Comparison of ENCODE assay signal across 8 cellular contexts in the genomic region with DNA sequence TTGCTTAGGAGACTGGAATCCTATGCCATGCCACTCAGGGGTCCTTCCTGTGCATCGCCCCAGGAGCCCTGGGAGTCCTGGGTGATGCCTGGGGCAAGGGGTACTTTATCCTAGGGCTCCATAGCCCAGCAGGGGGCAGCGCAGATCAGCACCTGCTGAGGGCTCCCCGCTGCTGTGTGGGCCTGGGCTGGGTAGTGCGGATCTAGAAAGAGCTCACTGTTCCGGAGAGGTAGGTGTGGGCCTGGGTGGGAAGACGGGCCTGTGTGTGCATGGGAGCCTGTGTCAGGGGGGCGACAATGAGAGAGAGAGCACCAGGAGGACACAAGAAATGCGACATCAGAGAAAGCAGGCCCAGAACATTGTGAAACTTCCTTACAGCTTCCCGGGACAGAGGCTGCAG. TPM values are rescaled to one million over a fixed set of nuclear protein-coding genes. Genes with fewer than 3 reads are reported as not detected.
DNase-seq lines count a peak whose midpoint lies in the region; ATAC-seq and TF ChIP-seq lines count a peak whose summit lies in the region.

No MANE protein-coding gene starts in this region.

- H3K79me2 ChIP-seq in OCI-LY1 (ENCODE audit: insufficient read depth, low read length) = no peaks in the 10 kb centered on the region

- no peaks in the 10 kb centered on the region for H4K20me1 ChIP-seq in OCI-LY1 (ENCODE audit: insufficient read depth, low read length)

- DNase-seq in NCI-H82 (lab: John Stamatoyannopoulos, UW) (peak; percentile 78), NCI-H82 treated with DMSO at 0.1 percent for 48 hours (lab: John Stamatoyannopoulos, UW; ENCODE audit: unreplicated experiment) (no peak), cardiac fibroblast (ENCODE audit: low read depth in 2 of 2) (peak; percentile 14 to 27), lower lobe of right lung (peak; percentile 65), superior temporal gyrus (ENCODE audit: extremely low spot score) (peak; percentile 66), NCI-H2029 (lab: John Stamatoyannopoulos, UW) (no peak), NCI-H2171 treated with DMSO at 0.1 percent for 48 hours (lab: John Stamatoyannopoulos, UW) (no peak)

- H3K9ac ChIP-seq in OCI-LY1 (ENCODE audit: low read length) = no peak overlapping the region

- H3K27ac ChIP-seq in OCI-LY1 (ENCODE audit: low read depth, low read length, poor library complexity, severe bottlenecking) = no peak overlapping the region
- no peak overlapping the region for H3K27ac ChIP-seq in lower lobe of right lung

- TF ChIP-seq CTCF in OCI-LY1 (IDR thresholded peaks at IDR 0.05; ENCODE audit: low read length) (peak; percentile 74), cardiac fibroblast (IDR thresholded peaks at IDR 0.05; ENCODE audit: low read depth, low read length) (peak; percentile 48), lower lobe of right lung (IDR thresholded peaks at IDR 0.05) (peak; percentile 58)

- H2AFZ ChIP-seq in OCI-LY1 (ENCODE audit: low read length) = no peak overlapping the region

- H3K9me3 ChIP-seq in OCI-LY1 (ENCODE audit: low read length) = no peaks in the 10 kb centered on the region
- no peaks in the 10 kb centered on the region for H3K9me3 ChIP-seq in lower lobe of right lung

- H3K4me2 ChIP-seq in OCI-LY1 (ENCODE audit: low read length) = no peak overlapping the region

- H3K4me1 ChIP-seq in OCI-LY1 (ENCODE audit: insufficient read depth, low read length, severe bottlenecking) (no peaks in the 10 kb centered on the region), lower lobe of right lung (peaks cover 24% of the 10 kb centered on the region)

- H3K27me3 ChIP-seq in OCI-LY1 (ENCODE audit: insufficient read depth, low read length) (no peaks in the 10 kb centered on the region), lower lobe of right lung (ENCODE audit: low read depth) (no peaks in the 10 kb centered on the region)

- no peaks in the 10 kb centered on the region for H3K9me2 ChIP-seq in OCI-LY1 (ENCODE audit: low read depth, low read length)

- no peaks in the 10 kb centered on the region for H3K36me3 ChIP-seq in OCI-LY1 (ENCODE audit: insufficient read depth, low read length)
- no peaks in the 10 kb centered on the region for H3K36me3 ChIP-seq in lower lobe of right lung

- peak; percentile 69 to 72 for ATAC-seq in lower lobe of right lung

- H3K4me3 ChIP-seq in OCI-LY1 (ENCODE audit: low read depth, low read length, poor library complexity, severe bottlenecking) = no peak overlapping the region
- no peak overlapping the region for H3K4me3 ChIP-seq in cardiac fibroblast (replicated peaks in 1 of 2; ENCODE audit: low read depth in 2 of 2, low read length in 2 of 2)
- no peak overlapping the region for H3K4me3 ChIP-seq in lower lobe of right lung

- intact Hi-C loops in lower lobe of right lung (cut with DNase I) = no loop called here

- H3F3A ChIP-seq in OCI-LY1 (ENCODE audit: insufficient read depth, low read length) = no peaks in the 10 kb centered on the region

RNA-seq across cellular contexts. Expression of a gene that starts 11.4 kb away (rescaled TPM):
- total RNA-seq in lower lobe of right lung = 54.1 TPM

Comparison
In these comparisons a context has a peak if more than half of its experiments do, and no peak if none do; other contexts are left out.
1. DNase-seq: peak in NCI-H82 (single experiment), cardiac fibroblast (2 of 2), lower lobe of right lung (single experiment) and superior temporal gyrus (single experiment); none in NCI-H82 treated with DMSO at 0.1 percent for 48 hours (single experiment), NCI-H2029 (single experiment) and NCI-H2171 treated with DMSO at 0.1 percent for 48 hours (single experiment).
2. Peak in every context shown above with its lines, with median percentiles within 50 percentile points of each other: CTCF ChIP-seq.